In genomic region chr3:168443967-168444366, GRCh38 we compare ENCODE assay signal across 34 cellular contexts.
"Had no signal": no experiment of that assay in that cellular context is flagged by ENCODE, and none has a peak within 500 bp of the region (broad histone marks: within the 10 kb centered on the region; RNA-seq: fewer than 3 reads in every experiment).

No MANE protein-coding gene starts in this region.

- H3K36me3 Mint-ChIP-seq: activated CD4-positive, alpha-beta memory T cell treated with anti-CD3 and anti-CD28 coated beads for 36 hours; activated naive CD4-positive, alpha-beta T cell treated with anti-CD3 and anti-CD28 coated beads, Interleukin-2, amount 50 U/mL, for 72 hours; activated naive CD8-positive, alpha-beta T cell treated with anti-CD3 and anti-CD28 coated beads for 36 hours had no signal

- H3K9me3 Mint-ChIP-seq: activated B cell treated with CpG ODN at 0.5 μM for 24 hours; activated CD4-positive, alpha-beta memory T cell treated with anti-CD3 and anti-CD28 coated beads for 36 hours; activated CD4-positive, alpha-beta T cell treated with anti-CD3 and anti-CD28 coated beads, Interleukin-2, amount 10 ng/mL, durations not matched to agents 24 days and 14 days; activated CD8-positive, alpha-beta T cell treated with anti-CD3 and anti-CD28 coated beads for 36 hours; activated naive CD4-positive, alpha-beta T cell treated with anti-CD3 and anti-CD28 coated beads for 36 hours; activated naive CD4-positive, alpha-beta T cell treated with anti-CD3 and anti-CD28 coated beads, Interleukin-2, amount 50 U/mL, for 72 hours; activated naive CD8-positive, alpha-beta T cell treated with anti-CD3 and anti-CD28 coated beads for 36 hours; activated T-cell treated with anti-CD3 and anti-CD28 coated beads, Interleukin-2, amount 50 U/mL, for 72 hours; activated T-helper 1 cell treated with anti-CD3 and anti-CD28 coated beads, Interleukin-12 subunit alpha, Interleukin-12 subunit beta, Interleukin-2, Interleukin-4 antibody, amounts not matched to agents 30 ng/mL and 10 ng/mL and 1 ng/mL, durations not matched to agents 14 hours and 24 hours and 36 hours; activated T-helper 17 cell treated with anti-CD3 and anti-CD28 coated beads, Interleukin-2, amount 50 U/mL, for 72 hours; T-helper 1 cell treated with Interleukin-12 subunit alpha and Interleukin-12 subunit beta and Interleukin-4 antibody, amounts not matched to agents 30 μg/mL and 1 μg/mL, for 36 hours; T-helper 2 cell treated with Interferon-gamma antibody and Interleukin-4, amounts not matched to agents 5 μg/mL and 100 μg/mL, for 36 hours had no signal

- H3K4me3 ChIP-seq: adrenal gland, body of pancreas, breast epithelium had no signal

- H3K4me3 Mint-ChIP-seq: activated B cell treated with CpG ODN at 0.5 μM for 24 hours; activated CD4-positive, alpha-beta memory T cell treated with anti-CD3 and anti-CD28 coated beads for 36 hours; activated CD4-positive, alpha-beta T cell treated with anti-CD3 and anti-CD28 coated beads, Interleukin-2, amount 10 ng/mL, durations not matched to agents 24 days and 14 days; activated CD8-positive, alpha-beta T cell treated with anti-CD3 and anti-CD28 coated beads for 36 hours; activated naive CD4-positive, alpha-beta T cell treated with anti-CD3 and anti-CD28 coated beads for 36 hours; activated naive CD8-positive, alpha-beta T cell treated with anti-CD3 and anti-CD28 coated beads for 36 hours; activated T-cell treated with anti-CD3 and anti-CD28 coated beads, Interleukin-2, amount 50 U/mL, for 72 hours; activated T-helper 1 cell treated with anti-CD3 and anti-CD28 coated beads, Interleukin-12 subunit alpha, Interleukin-12 subunit beta, Interleukin-2, Interleukin-4 antibody, amounts not matched to agents 30 ng/mL and 10 ng/mL and 1 ng/mL, durations not matched to agents 14 hours and 24 hours and 36 hours; activated T-helper 17 cell treated with anti-CD3 and anti-CD28 coated beads, Interleukin-2, amount 50 U/mL, for 72 hours; T-helper 1 cell treated with Interleukin-12 subunit alpha and Interleukin-12 subunit beta and Interleukin-4 antibody, amounts not matched to agents 30 μg/mL and 1 μg/mL, for 36 hours; T-helper 2 cell treated with Interferon-gamma antibody and Interleukin-4, amounts not matched to agents 5 μg/mL and 100 μg/mL, for 36 hours had no signal

- H3K27ac Mint-ChIP-seq: activated B cell treated with CpG ODN at 0.5 μM for 24 hours; activated CD4-positive, alpha-beta memory T cell treated with anti-CD3 and anti-CD28 coated beads for 36 hours; activated CD4-positive, alpha-beta T cell treated with anti-CD3 and anti-CD28 coated beads, Interleukin-2, amount 10 ng/mL, durations not matched to agents 24 days and 14 days; activated CD8-positive, alpha-beta T cell treated with anti-CD3 and anti-CD28 coated beads for 36 hours; activated naive CD4-positive, alpha-beta T cell treated with anti-CD3 and anti-CD28 coated beads for 36 hours; activated naive CD4-positive, alpha-beta T cell treated with anti-CD3 and anti-CD28 coated beads, Interleukin-2, amount 50 U/mL, for 72 hours; activated naive CD8-positive, alpha-beta T cell treated with anti-CD3 and anti-CD28 coated beads for 36 hours; activated T-cell treated with anti-CD3 and anti-CD28 coated beads, Interleukin-2, amount 50 U/mL, for 72 hours; activated T-helper 1 cell treated with anti-CD3 and anti-CD28 coated beads, Interleukin-12 subunit alpha, Interleukin-12 subunit beta, Interleukin-2, Interleukin-4 antibody, amounts not matched to agents 30 ng/mL and 10 ng/mL and 1 ng/mL, durations not matched to agents 14 hours and 24 hours and 36 hours; activated T-helper 17 cell treated with anti-CD3 and anti-CD28 coated beads, Interleukin-2, amount 50 U/mL, for 72 hours; T-helper 1 cell treated with Interleukin-12 subunit alpha and Interleukin-12 subunit beta and Interleukin-4 antibody, amounts not matched to agents 30 μg/mL and 1 μg/mL, for 36 hours; T-helper 2 cell treated with Interferon-gamma antibody and Interleukin-4, amounts not matched to agents 5 μg/mL and 100 μg/mL, for 36 hours had no signal

- H3K9me3 ChIP-seq: adrenal gland, body of pancreas, breast epithelium had no signal

- H3K4me1 Mint-ChIP-seq: activated B cell treated with CpG ODN at 0.5 μM for 24 hours; activated CD4-positive, alpha-beta T cell treated with anti-CD3 and anti-CD28 coated beads, Interleukin-2, amount 10 ng/mL, durations not matched to agents 24 days and 14 days; activated naive CD8-positive, alpha-beta T cell treated with anti-CD3 and anti-CD28 coated beads for 36 hours; activated T-helper 17 cell treated with anti-CD3 and anti-CD28 coated beads, Interleukin-2, amount 50 U/mL, for 72 hours had no signal

- H3K27me3 ChIP-seq: adrenal gland, body of pancreas, brain microvascular endothelial cell, breast epithelium had no signal

- H3K36me3 ChIP-seq: adrenal gland, brain microvascular endothelial cell, breast epithelium had no signal

- H3K4me1 ChIP-seq: adrenal gland, body of pancreas, breast epithelium had no signal

- H3K27ac ChIP-seq: adrenal gland, body of pancreas, brain microvascular endothelial cell, breast epithelium, VCaP had no signal

- H3K27me3 Mint-ChIP-seq: activated B cell treated with CpG ODN at 0.5 μM for 24 hours; activated CD4-positive, alpha-beta memory T cell treated with anti-CD3 and anti-CD28 coated beads for 36 hours; activated CD4-positive, alpha-beta T cell treated with anti-CD3 and anti-CD28 coated beads, Interleukin-2, amount 10 ng/mL, durations not matched to agents 24 days and 14 days; activated CD8-positive, alpha-beta T cell treated with anti-CD3 and anti-CD28 coated beads for 36 hours; activated naive CD8-positive, alpha-beta T cell treated with anti-CD3 and anti-CD28 coated beads for 36 hours; activated T-helper 17 cell treated with anti-CD3 and anti-CD28 coated beads, Interleukin-2, amount 50 U/mL, for 72 hours had no signal

- ATAC-seq: activated CD8-positive, alpha-beta T cell treated with anti-CD3 and anti-CD28 coated beads for 36 hours; activated naive CD4-positive, alpha-beta T cell treated with anti-CD3 and anti-CD28 coated beads, Interleukin-2, amount 50 U/mL, for 72 hours; activated T-cell treated with anti-CD3 and anti-CD28 coated beads, Interleukin-2, amount 50 U/mL, for 72 hours; activated T-helper 17 cell treated with anti-CD3 and anti-CD28 coated beads, Interleukin-2, amount 50 U/mL, for 72 hours; body of pancreas had no signal

- DNase-seq: activated B cell treated with CpG ODN at 0.5 μM for 24 hours; activated CD4-positive, alpha-beta memory T cell treated with anti-CD3 and anti-CD28 coated beads for 36 hours; activated CD4-positive, alpha-beta T cell treated with anti-CD3 and anti-CD28 coated beads for 4 hours; activated CD4-positive, alpha-beta T cell treated with anti-CD3 and anti-CD28 coated beads, Interleukin-2, amount 10 ng/mL, durations not matched to agents 24 days and 14 days; activated CD4-positive, alpha-beta T cell treated with anti-CD3 and anti-CD28 coated beads, Interleukin-2, amount 50 U/mL, for 1 hour; activated CD4-positive, alpha-beta T cell treated with anti-CD3 and anti-CD28 coated beads, Interleukin-2, amount 50 U/mL, for 4 hours; activated CD4-positive, CD25-positive, alpha-beta regulatory T cell treated with anti-CD3 and anti-CD28 coated beads, Interleukin-2, amount 50 U/mL, for 72 hours; activated CD8-positive, alpha-beta memory T cell treated with anti-CD3 and anti-CD28 coated beads, Interleukin-2, amount 50 U/mL, for 4 hours; activated CD8-positive, alpha-beta T cell treated with anti-CD3 and anti-CD28 coated beads for 36 hours; activated effector memory CD4-positive, alpha-beta T cell treated with anti-CD3 and anti-CD28 coated beads, Interleukin-2, amount 50 U/mL, for 16 hours; activated gamma-delta T cell treated with Interleukin-2 at 50 U/mL for 16 hours; activated naive CD4-positive, alpha-beta T cell; activated naive CD4-positive, alpha-beta T cell treated with anti-CD3 and anti-CD28 coated beads for 36 hours; activated naive CD4-positive, alpha-beta T cell treated with anti-CD3 and anti-CD28 coated beads, Interleukin-2, amount 50 U/mL, for 16 hours; activated naive CD8-positive, alpha-beta T cell treated with anti-CD3 and anti-CD28 coated beads for 36 hours; activated T-cell treated with anti-CD3 and anti-CD28 coated beads for 4 hours; activated T-cell treated with anti-CD3 and anti-CD28 coated beads, Interleukin-2, amount 50 U/mL, for 1 hour; activated T-cell treated with anti-CD3 and anti-CD28 coated beads, Interleukin-2, amount 50 U/mL, for 72 hours; adrenal gland; amniotic stem cell; aorta; body of pancreas; brain microvascular endothelial cell; central memory CD4-positive, alpha-beta T cell; T-helper 1 cell; T-helper 2 cell; T-helper 9 cell had no signal
